Comparison of ENCODE assay signal across 19 cellular contexts in genomic region chr2:240327566-240327965, GRCh38.
DNase-seq lines count a peak whose midpoint lies in the region; ATAC-seq and TF ChIP-seq lines count a peak whose summit lies in the region.
"Had no signal": no experiment of that assay in that cellular context is flagged by ENCODE, and none has a peak within 500 bp of the region (broad histone marks: within the 10 kb centered on the region; RNA-seq: fewer than 3 reads in every experiment).

No MANE protein-coding gene starts in this region.

- peaks cover 17% of the 10 kb centered on the region for H3K4me1 Mint-ChIP-seq in neural crest cell
- H3K4me1 Mint-ChIP-seq: CD4-positive, CD25-positive, alpha-beta regulatory T cell had no signal

- no peak for ATAC-seq in sciatic nerve
- ATAC-seq: HCT116, PC-3 had no signal

- no peaks in the 10 kb centered on the region for H3K36me3 Mint-ChIP-seq in neural crest cell (ENCODE audit: low read depth)
- H3K36me3 Mint-ChIP-seq: CD4-positive, CD25-positive, alpha-beta regulatory T cell had no signal

- no peaks in the 10 kb centered on the region for H3K9me3 Mint-ChIP-seq in neural crest cell

- intact Hi-C loops in sciatic nerve (cut with DNase I): no loop called here

- no peak overlapping the region for H3K4me3 Mint-ChIP-seq in neural crest cell
- H3K4me3 Mint-ChIP-seq: CD4-positive, CD25-positive, alpha-beta regulatory T cell had no signal

- DNase-seq in activated effector memory CD4-positive, alpha-beta T cell treated with anti-CD3 and anti-CD28 coated beads, Interleukin-2, amount 50 U/mL, for 16 hours: peak; percentile 31
- DNase-seq in activated effector memory CD4-positive, alpha-beta T cell treated with Interleukin-2 at 50 U/mL for 16 hours: no peak
- peak; percentile 49 for DNase-seq in ecto neural progenitor cell (ENCODE audit: low spot score)
- DNase-seq in neural crest cell (ENCODE audit: low read depth, low spot score): no peak
- peak; percentile 30 for DNase-seq in sciatic nerve (ENCODE audit: low spot score)
- DNase-seq in NOMO-1 (lab: John Stamatoyannopoulos, UW; ENCODE audit: unreplicated experiment in 2 of 2): no peak
- DNase-seq in NCI-H2196 treated with DMSO at 0.1 percent for 48 hours (lab: John Stamatoyannopoulos, UW; ENCODE audit: unreplicated experiment): no peak
- no peak for DNase-seq in hepatic stellate cell (ENCODE audit: low spot score)
- DNase-seq: CD4-positive, CD25-positive, alpha-beta regulatory T cell; IMR-90; KG1; MM.1S; NCI-H1694; NCI-H2029 treated with DMSO at 0.1 percent for 48 hours; NCI-H2227 treated with DMSO at 0.1 percent for 48 hours; NCI-H69; PC-3; SK-N-SH had no signal

- TF ChIP-seq CTCF in neural crest cell (conservative IDR thresholded peaks at IDR 0.05): no peak

- H3K27me3 Mint-ChIP-seq in neural crest cell (ENCODE audit: low read depth): no peaks in the 10 kb centered on the region
- H3K27me3 Mint-ChIP-seq: CD4-positive, CD25-positive, alpha-beta regulatory T cell had no signal

- H3K27ac Mint-ChIP-seq in neural crest cell (ENCODE audit: unreplicated experiment): peak overlapping the region; percentile 62
- H3K27ac Mint-ChIP-seq: CD4-positive, CD25-positive, alpha-beta regulatory T cell had no signal

Comparison
In these comparisons a context has a peak if more than half of its experiments do, and no peak if none do; other contexts are left out.
1. DNase-seq: peak in activated effector memory CD4-positive, alpha-beta T cell treated with anti-CD3 and anti-CD28 coated beads, Interleukin-2, amount 50 U/mL, for 16 hours (single experiment), ecto neural progenitor cell (single experiment) and sciatic nerve (single experiment); none in activated effector memory CD4-positive, alpha-beta T cell treated with Interleukin-2 at 50 U/mL for 16 hours (single experiment), neural crest cell (single experiment), NOMO-1 (0 of 2), NCI-H2196 treated with DMSO at 0.1 percent for 48 hours (single experiment) and hepatic stellate cell (single experiment).